ENCODE assay signal across 1 cellular context in genomic region chr19:4455742-4456565, GRCh38.
TF ChIP-seq lines count a peak whose summit lies in the region.

No MANE protein-coding gene starts in this region.

TF ChIP-seq in HEK293, 187 proteins besides CTCF, POLR2A, EP300 and RAD21 (continued from another document):
- peak; percentile 80 for TF ChIP-seq ZNF398 (tag by site-specific recombination; IDR thresholded peaks at IDR 0.05)
- TF ChIP-seq ZBTB11 (tag by site-specific recombination; conservative IDR thresholded peaks at IDR 0.05; ENCODE audit: low read depth), result 0 out of 2 replicates have a peak, but pooled peaks have one; percentile 1
- peak; percentile 42; the same call in 1 of the 2 replicates for TF ChIP-seq ZNF239 (tag by site-specific recombination; IDR thresholded peaks at IDR 0.05)
- peak; percentile 64 for TF ChIP-seq GLIS1 (tag by site-specific recombination; IDR thresholded peaks at IDR 0.05)
- TF ChIP-seq ZNF560 (tag by site-specific recombination; IDR thresholded peaks at IDR 0.05; ENCODE audit: borderline replicate concordance), result no peak
- no peak for TF ChIP-seq ZNF776 (tag by site-specific recombination; IDR thresholded peaks at IDR 0.05; ENCODE audit: borderline replicate concordance)
- 0 out of 2 replicates have a peak, but pooled peaks have one; percentile 19 for TF ChIP-seq GLI4 (tag by site-specific recombination; IDR thresholded peaks at IDR 0.05)
- TF ChIP-seq ZNF449 (tag by site-specific recombination; IDR thresholded peaks at IDR 0.05), result no peak
- TF ChIP-seq ZNF423 (tag by site-specific recombination; IDR thresholded peaks at IDR 0.05), result no peak
- TF ChIP-seq ZNF391 (tag by site-specific recombination; IDR thresholded peaks at IDR 0.05; ENCODE audit: borderline replicate concordance, low read depth), result 0 out of 2 replicates have a peak, but pooled peaks have one; percentile 16
- peak; percentile 56; the same call in 1 of the 2 replicates for TF ChIP-seq ZBTB7A (tag by site-specific recombination; IDR thresholded peaks at IDR 0.05; ENCODE audit: low read depth)
- 0 out of 2 replicates have a peak, but pooled peaks have one; percentile 16 for TF ChIP-seq REST (tag by site-specific recombination; IDR thresholded peaks at IDR 0.05)
- peak; percentile 19; the same call in 1 of the 2 replicates for TF ChIP-seq ZNF211 (tag by site-specific recombination; IDR thresholded peaks at IDR 0.05; ENCODE audit: low read depth)
- no peak for TF ChIP-seq ZNF544 (tag by site-specific recombination; IDR thresholded peaks at IDR 0.05)
- TF ChIP-seq ZBTB20 (tag by site-specific recombination; IDR thresholded peaks at IDR 0.05), result peak; percentile 38; the same call in 1 of the 2 replicates
